ENCODE assay signal across 8 cellular contexts in the genomic region with DNA sequence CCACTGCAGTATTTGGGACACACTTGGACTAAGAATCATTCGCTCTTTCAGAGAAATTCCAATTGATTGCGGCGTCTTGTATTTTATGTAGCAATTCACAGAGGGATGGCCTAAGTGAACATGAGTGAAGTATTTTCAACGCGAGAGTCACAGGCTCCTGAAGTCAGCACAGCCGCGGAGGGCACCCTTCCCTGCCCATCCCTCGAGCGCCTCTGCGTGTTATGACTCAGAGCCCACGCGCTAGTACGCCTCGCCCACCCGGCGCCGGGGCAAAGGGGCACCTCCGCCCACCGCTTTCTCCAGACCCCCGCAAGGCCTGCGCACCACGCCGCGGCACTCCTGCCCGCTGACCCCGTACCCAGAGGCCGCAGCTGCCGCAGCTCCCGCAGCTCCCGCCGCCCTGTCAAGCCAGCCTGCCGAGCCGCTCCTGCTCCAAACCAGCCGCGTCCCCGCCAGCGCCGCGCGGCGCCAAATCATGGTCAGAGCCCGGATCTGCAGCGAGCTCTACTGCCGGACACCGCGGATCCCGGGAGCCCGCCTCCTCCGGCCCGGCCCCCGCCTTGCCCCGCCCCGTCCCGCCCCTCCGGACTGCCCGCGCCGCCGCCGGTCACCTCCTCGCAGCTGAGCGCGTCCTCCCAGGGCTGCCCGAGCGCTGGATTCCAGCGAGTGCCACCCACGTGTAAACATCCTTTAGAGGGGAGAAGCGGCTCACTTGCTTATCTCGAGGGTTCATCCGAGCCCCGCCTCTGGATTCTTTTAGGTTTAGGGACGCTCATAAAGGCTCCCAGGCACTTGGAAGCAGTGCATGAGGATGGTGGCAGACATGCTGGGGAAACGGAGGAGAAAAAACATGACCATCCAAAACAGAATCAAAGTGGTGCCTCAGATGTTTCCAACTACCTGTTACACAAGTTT. TPM values are rescaled to one million over a fixed set of nuclear protein-coding genes. Genes with fewer than 3 reads are reported as not detected.
DNase-seq lines count a peak whose midpoint lies in the region; ATAC-seq, FAIRE-seq and TF ChIP-seq lines count a peak whose summit lies in the region.

A gene with protein sequence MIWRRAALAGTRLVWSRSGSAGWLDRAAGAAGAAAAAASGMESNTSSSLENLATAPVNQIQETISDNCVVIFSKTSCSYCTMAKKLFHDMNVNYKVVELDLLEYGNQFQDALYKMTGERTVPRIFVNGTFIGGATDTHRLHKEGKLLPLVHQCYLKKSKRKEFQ (minus strand): TSS at position 509 of the 915 bp plus-strand sequence. CDS start 32 bp downstream, at position 477.

- H3K79me2 ChIP-seq in HepG2 (ENCODE audit: insufficient read depth, low read length): peaks cover 31% of the 10 kb centered on the region

- TF ChIP-seq RAD21 in HepG2 (CRISPR knock-in tag; IDR thresholded peaks at IDR 0.05): peak; percentile 69

- peak within 1 kb of the TSS; percentile 76 for H2AFZ ChIP-seq in HepG2 (ENCODE audit: low read length)

- in situ Hi-C loops in HepG2 (cut with HindIII; ENCODE audit: extremely low pct_ligation_motif_present, low pct_unique_long_range_greater_than_20kb): no loop called here

- peak within 1 kb of the TSS; percentile 78 for H3K9ac ChIP-seq in HepG2 (ENCODE audit: insufficient read depth, low read depth, low read length)

- TF ChIP-seq CTCF in HepG2 (CRISPR knock-in tag; IDR thresholded peaks at IDR 0.05): peak; percentile 37

- FAIRE-seq in HepG2 (lab: Jason Lieb, UNC): no peak

- POLR2A ChIA-PET in HepG2 (lab: Yijun Ruan, JAX): interaction anchor here (0.5 to 2.9 kb wide), 6 partner anchors 11 to 403 kb away, joined by 3 to 31 read pairs (median 12); a partner anchor contains a TSS

- peaks cover 2 to 5% of the 10 kb centered on the region in 2 experiments; a peak in 3 of 5 replicates for H3K36me3 ChIP-seq in HepG2 (replicated peaks in 1 of 2; ENCODE audit: control insufficient read depth in 1 of 2, insufficient read depth in 2 of 2, low read length in 2 of 2)

- peak; percentile 79 to 86 for TF ChIP-seq POLR2A in HepG2 (IDR thresholded peaks at IDR 0.05; ENCODE audit: insufficient read depth in 1 of 2, low read depth in 2 of 2, low read length in 2 of 2)

- no TSS peak for BruUV-seq in HepG2 (replicated peaks; lab: Mats Ljungman, UMichigan)

- DNase-seq in C1 segment of cervical spinal cord (lab: John Stamatoyannopoulos, UW): peak; percentile 59 to 94 (median 85)
- peak; percentile 82 for DNase-seq in GM19238 (ENCODE audit: insufficient read length, low spot score)
- DNase-seq in NCI-H526 treated with DMSO at 0.1 percent for 48 hours (lab: John Stamatoyannopoulos, UW): peak; percentile 61
- peak; percentile 63 for DNase-seq in activated CD4-positive, alpha-beta T cell treated with anti-CD3 and anti-CD28 coated beads, Interleukin-2, amount 50 U/mL, for 1 hour
- DNase-seq in dedifferentiated amniotic fluid mesenchymal stem cell (ENCODE audit: extremely low spot score): peak; percentile 88
- DNase-seq in HepG2 (ENCODE audit: low spot score): peak; percentile 66
- DNase-seq in stimulated activated CD4-positive, alpha-beta T cell treated with anti-CD3 and anti-CD28 coated beads, Interleukin-2, amount 100 ng/mL, for 48 hours: peak; percentile 46

- WGBS in HepG2 (ENCODE audit: low lambda C conversion rate): under 1% methylated on average over 14 of the region's 73 CpGs

- peak; percentile 95 for ATAC-seq in HG03432 (IDR thresholded peaks at IDR 0.05; ENCODE audit: unreplicated experiment)
- ATAC-seq in HepG2: peak; percentile 96

- peak within 1 kb of the TSS; percentile 70 to 93 (median 82) for H3K4me3 ChIP-seq in HepG2 (replicated peaks in 1 of 3; ENCODE audit: insufficient read depth in 1 of 3, low read depth in 2 of 3, low read length in 3 of 3)

- CTCF ChIA-PET in HepG2 (lab: Yijun Ruan, JAX; ENCODE audit: low intra/inter-chr PET ratio, low total read pairs): interaction anchor here (1.3 kb wide), 2 partner anchors 16 to 17 kb away, joined by 4 to 7 read pairs; a partner anchor contains a TSS

- H3K4me2 ChIP-seq in HepG2 (ENCODE audit: low read depth, low read length): peak within 1 kb of the TSS; percentile 84

- no peaks in the 10 kb centered on the region for H3K9me3 ChIP-seq in HepG2 (ENCODE audit: low read length)

- H3K4me1 ChIP-seq in HepG2 (ENCODE audit: insufficient read depth, low read length): peaks cover 56% of the 10 kb centered on the region

- intact Hi-C loops in HepG2 (cut with micrococcal nuclease; ENCODE audit: unreplicated experiment): loop anchor here (1.0 kb wide), 2 partner anchors 17 to 45 kb away; a partner anchor contains a TSS

- TF ChIP-seq EP300 in HepG2 (IDR thresholded peaks at IDR 0.05; ENCODE audit: low read depth in 2 of 2, low read length in 2 of 2): peak in 1 of 2 experiments; percentile 39; a peak in 1 of 4 replicates
- TF ChIP-seq EP300 in HepG2 (CRISPR knock-in tag; IDR thresholded peaks at IDR 0.05; ENCODE audit: borderline replicate concordance): no peak

- H4K20me1 ChIP-seq in HepG2 (ENCODE audit: insufficient read depth, low read length): no peaks in the 10 kb centered on the region

- peak within 1 kb of the TSS; percentile 89 for H3K27ac ChIP-seq in HepG2 (ENCODE audit: extremely low read length, insufficient read depth, low read length)

- no peaks in the 10 kb centered on the region; a peak in 1 of 5 replicates for H3K27me3 ChIP-seq in HepG2 (ENCODE audit: control insufficient read depth in 1 of 2, insufficient read depth in 2 of 2, low read length in 2 of 2)

TF ChIP-seq in HepG2, 621 proteins besides CTCF, POLR2A, EP300 and RAD21 (continues in another document):
- TF ChIP-seq HOXA9 (CRISPR knock-in tag; IDR thresholded peaks at IDR 0.05; ENCODE audit: borderline replicate concordance) (no peak), NFATC3 (CRISPR knock-in tag; IDR thresholded peaks at IDR 0.05) (no peak), RELA (CRISPR knock-in tag; IDR thresholded peaks at IDR 0.05) (no peak), ZKSCAN1 (IDR thresholded peaks at IDR 0.05; ENCODE audit: low read length) (no peak), NFIB (CRISPR knock-in tag; IDR thresholded peaks at IDR 0.05; ENCODE audit: borderline replicate concordance) (no peak)
- TF ChIP-seq, protein P1, sequence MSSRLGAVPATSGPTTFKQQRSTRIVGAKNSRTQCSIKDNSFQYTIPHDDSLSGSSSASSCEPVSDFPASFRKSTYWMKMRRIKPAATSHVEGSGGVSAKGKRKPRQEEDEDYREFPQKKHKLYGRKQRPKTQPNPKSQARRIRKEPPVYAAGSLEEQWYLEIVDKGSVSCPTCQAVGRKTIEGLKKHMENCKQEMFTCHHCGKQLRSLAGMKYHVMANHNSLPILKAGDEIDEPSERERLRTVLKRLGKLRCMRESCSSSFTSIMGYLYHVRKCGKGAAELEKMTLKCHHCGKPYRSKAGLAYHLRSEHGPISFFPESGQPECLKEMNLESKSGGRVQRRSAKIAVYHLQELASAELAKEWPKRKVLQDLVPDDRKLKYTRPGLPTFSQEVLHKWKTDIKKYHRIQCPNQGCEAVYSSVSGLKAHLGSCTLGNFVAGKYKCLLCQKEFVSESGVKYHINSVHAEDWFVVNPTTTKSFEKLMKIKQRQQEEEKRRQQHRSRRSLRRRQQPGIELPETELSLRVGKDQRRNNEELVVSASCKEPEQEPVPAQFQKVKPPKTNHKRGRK (CRISPR knock-in tag; IDR thresholded peaks at IDR 0.05): no peak
- TF ChIP-seq, protein P2, sequence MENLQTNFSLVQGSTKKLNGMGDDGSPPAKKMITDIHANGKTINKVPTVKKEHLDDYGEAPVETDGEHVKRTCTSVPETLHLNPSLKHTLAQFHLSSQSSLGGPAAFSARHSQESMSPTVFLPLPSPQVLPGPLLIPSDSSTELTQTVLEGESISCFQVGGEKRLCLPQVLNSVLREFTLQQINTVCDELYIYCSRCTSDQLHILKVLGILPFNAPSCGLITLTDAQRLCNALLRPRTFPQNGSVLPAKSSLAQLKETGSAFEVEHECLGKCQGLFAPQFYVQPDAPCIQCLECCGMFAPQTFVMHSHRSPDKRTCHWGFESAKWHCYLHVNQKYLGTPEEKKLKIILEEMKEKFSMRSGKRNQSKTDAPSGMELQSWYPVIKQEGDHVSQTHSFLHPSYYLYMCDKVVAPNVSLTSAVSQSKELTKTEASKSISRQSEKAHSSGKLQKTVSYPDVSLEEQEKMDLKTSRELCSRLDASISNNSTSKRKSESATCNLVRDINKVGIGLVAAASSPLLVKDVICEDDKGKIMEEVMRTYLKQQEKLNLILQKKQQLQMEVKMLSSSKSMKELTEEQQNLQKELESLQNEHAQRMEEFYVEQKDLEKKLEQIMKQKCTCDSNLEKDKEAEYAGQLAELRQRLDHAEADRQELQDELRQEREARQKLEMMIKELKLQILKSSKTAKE (CRISPR knock-in tag; IDR thresholded peaks at IDR 0.05; ENCODE audit: borderline replicate concordance): no peak; the same call in 1 of the 2 replicates

RNA-seq across cellular contexts. Expression of the gene that starts here (rescaled TPM):
- 39.0 and 42.1 TPM in 2 replicates for total RNA-seq in HepG2 (2016; rRNA removed; fragmentation: Illumina TruSeq; extraction: Trizol)
- 15.2 and 15.4 TPM in 2 replicates for total RNA-seq in HepG2 (2016; cell fraction: cytosol; rRNA removed; fragmentation: Illumina TruSeq; extraction: Trizol; ENCODE audit: low read depth)
- total RNA-seq in HepG2 (2016; cell fraction: insoluble cytoplasmic fraction; rRNA removed; fragmentation: Illumina TruSeq; extraction: Trizol): 37.3 and 45.3 TPM in 2 replicates
- total RNA-seq in HepG2 (2016; cell fraction: membrane; rRNA removed; fragmentation: Illumina TruSeq; extraction: Trizol): 16.0 and 16.3 TPM in 2 replicates
- 14.4 and 15.4 TPM in 2 replicates for total RNA-seq in HepG2 (2016; cell fraction: nucleus; rRNA removed; fragmentation: Illumina TruSeq; extraction: Trizol)
- polyA plus RNA-seq in HepG2 (2011; rRNA removed): 11.8 and 11.9 TPM in 2 replicates
- 7.4 and 10.8 TPM in 2 replicates for polyA plus RNA-seq in HepG2 (2011; cell fraction: cytosol; rRNA removed)
- 2.3 and 3.1 TPM in 2 replicates for polyA plus RNA-seq in HepG2 (2011; cell fraction: nucleus; rRNA removed)
- 13.8 and 16.5 TPM in 2 replicates for polyA plus RNA-seq in HepG2 (2012)
- polyA plus RNA-seq in HepG2 (2016; cell fraction: cytosol; fragmentation: Illumina TruSeq; extraction: Trizol; ENCODE audit: low read depth): 14.1 and 15.6 TPM in 2 replicates
- 44.7 and 48.7 TPM in 2 replicates for polyA plus RNA-seq in HepG2 (2016; cell fraction: insoluble cytoplasmic fraction; fragmentation: Illumina TruSeq; extraction: Trizol; ENCODE audit: low read depth)
- polyA plus RNA-seq in HepG2 (2016; cell fraction: membrane; fragmentation: Illumina TruSeq; extraction: Trizol; ENCODE audit: low read depth): 15.5 and 17.5 TPM in 2 replicates
- polyA plus RNA-seq in HepG2 (2016; cell fraction: nucleus; fragmentation: Illumina TruSeq; extraction: Trizol; ENCODE audit: insufficient read depth, low read depth): 24.2 and 30.9 TPM in 2 replicates
- polyA minus RNA-seq in HepG2 (2011; rRNA and poly(A)+ RNA removed; ENCODE audit: low replicate concordance): 1.8 and 2.8 TPM in 2 replicates
- 2.9 and 3.5 TPM in 2 replicates for polyA minus RNA-seq in HepG2 (2011; cell fraction: cytosol; rRNA and poly(A)+ RNA removed)
- 6.4 and 7.1 TPM in 2 replicates for polyA minus RNA-seq in HepG2 (2011; cell fraction: nucleus; rRNA and poly(A)+ RNA removed)

Comparison
In these comparisons a context has a peak if more than half of its experiments do, and no peak if none do; other contexts are left out.
1. Peak in every context shown above with its lines: DNase-seq, ATAC-seq, H3K4me3 ChIP-seq and H3K27ac ChIP-seq.